In the genomic region with DNA sequence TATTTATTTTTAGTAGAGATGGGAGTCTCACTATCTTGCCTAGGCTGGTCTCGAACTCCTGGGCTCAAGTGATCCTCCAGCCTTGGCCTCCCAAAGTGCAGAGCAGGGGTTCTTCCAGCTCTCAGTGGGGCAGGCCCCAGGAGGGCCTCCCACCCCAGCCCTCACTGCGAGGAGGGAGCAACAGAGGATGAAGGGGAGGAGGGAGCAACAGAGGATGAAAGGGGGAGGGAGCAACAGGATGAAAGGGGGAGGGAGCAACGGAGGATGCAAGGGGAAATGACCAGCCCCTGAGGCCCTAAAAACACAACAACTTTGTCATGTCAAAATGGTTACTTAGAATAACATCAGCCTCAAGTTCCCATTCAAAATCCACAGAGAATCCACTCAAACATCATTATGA, we compare ENCODE assay signal across 11 cellular contexts. TPM values are rescaled to one million over a fixed set of nuclear protein-coding genes. Genes with fewer than 3 reads are reported as not detected.
DNase-seq lines count a peak whose midpoint lies in the region; ATAC-seq and TF ChIP-seq lines count a peak whose summit lies in the region.
"Had no signal": no experiment of that assay in that cellular context is flagged by ENCODE, and none has a peak within 500 bp of the region (broad histone marks: within the 10 kb centered on the region; RNA-seq: fewer than 3 reads in every experiment).

No MANE protein-coding gene starts in this region.

- no peak for DNase-seq in CD8-positive, alpha-beta T cell
- DNase-seq in activated T-helper 1 cell treated with anti-CD3 and anti-CD28 coated beads, Interleukin-12 subunit alpha, Interleukin-12 subunit beta, Interleukin-2, Interleukin-4 antibody, amounts not matched to agents 30 ng/mL and 10 ng/mL and 1 ng/mL, durations not matched to agents 14 hours and 24 hours and 36 hours (ENCODE audit: low spot score), result no peak
- DNase-seq in naive thymus-derived CD4-positive, alpha-beta T cell, result no peak
- DNase-seq in sigmoid colon (no peak), UCSD-AML1 (lab: John Stamatoyannopoulos, UW; ENCODE audit: unreplicated experiment) (no peak), prostate gland (ENCODE audit: low spot score) (no peak)
- no peak for DNase-seq in stimulated activated naive CD4-positive, alpha-beta T cell treated with Interleukin-2 at 50 U/mL for 16 hours (lab: John Stamatoyannopoulos, UW)
- DNase-seq: left ventricle myocardium superior, NCI-H1930, SW 1271 had no signal

- peaks cover 63% of the 10 kb centered on the region for H3K4me1 ChIP-seq in CD8-positive, alpha-beta T cell (ENCODE audit: insufficient read depth, low read length)
- peaks cover 64 to 68% of the 10 kb centered on the region in 2 donors for H3K4me1 ChIP-seq in naive thymus-derived CD4-positive, alpha-beta T cell (ENCODE audit: control insufficient read depth in 2 of 2, insufficient read depth in 2 of 2, low read length in 2 of 2)
- no peaks in the 10 kb centered on the region for H3K4me1 ChIP-seq in sigmoid colon
- no peaks in the 10 kb centered on the region for H3K4me1 ChIP-seq in prostate gland (replicated peaks)

- peak overlapping the region; percentile 97 for H3K27ac Mint-ChIP-seq in CD8-positive, alpha-beta T cell
- H3K27ac Mint-ChIP-seq in activated T-helper 1 cell treated with anti-CD3 and anti-CD28 coated beads, Interleukin-12 subunit alpha, Interleukin-12 subunit beta, Interleukin-2, Interleukin-4 antibody, amounts not matched to agents 30 ng/mL and 10 ng/mL and 1 ng/mL, durations not matched to agents 14 hours and 24 hours and 36 hours, result peak overlapping the region; percentile 88
- H3K27ac Mint-ChIP-seq in naive thymus-derived CD4-positive, alpha-beta T cell, result peak overlapping the region; percentile 81 to 99 (median 97)

- TF ChIP-seq POLR2A in sigmoid colon (IDR thresholded peaks at IDR 0.05) (no peak), prostate gland (IDR thresholded peaks at IDR 0.05) (no peak)

- intact Hi-C loops in CD8-positive, alpha-beta T cell (cut with DNase I, micrococcal nuclease), result loop anchor here in 1 of 2 experiments (10.0 kb wide), 2 partner anchors 996 to 1716 kb away; partner anchors contain the start of genes NR4A3 and TGFBR1
- intact Hi-C loops in activated T-helper 1 cell treated with anti-CD3 and anti-CD28 coated beads, Interleukin-12 subunit alpha, Interleukin-12 subunit beta, Interleukin-2, Interleukin-4 antibody, amounts not matched to agents 30 ng/mL and 10 ng/mL and 1 ng/mL, durations not matched to agents 14 hours and 24 hours and 36 hours (cut with micrococcal nuclease), result loop anchor here (10.0 kb wide), 1 partner anchor 474 kb away; the partner anchor contains the start of genes NCBP1 and TSTD2
- intact Hi-C loops in naive thymus-derived CD4-positive, alpha-beta T cell (cut with micrococcal nuclease), result loop anchor here in 1 of 2 donors (2.0 kb wide), 1 partner anchor 146 kb away; the partner anchor contains the start of gene TBC1D2
- intact Hi-C loops in sigmoid colon (cut with DNase I), result no loop called here
- intact Hi-C loops in prostate gland (cut with DNase I), result no loop called here

- ATAC-seq in CD8-positive, alpha-beta T cell, result no peak
- ATAC-seq in HG02840 (IDR thresholded peaks at IDR 0.05; ENCODE audit: low FRiP score, unreplicated experiment), result peak; percentile 13
- ATAC-seq in naive thymus-derived CD4-positive, alpha-beta T cell, result no peak

- no peak overlapping the region for H3K4me3 ChIP-seq in CD8-positive, alpha-beta T cell (ENCODE audit: low read depth, low read length)
- no peak overlapping the region for H3K4me3 ChIP-seq in naive thymus-derived CD4-positive, alpha-beta T cell (ENCODE audit: low read length)
- no peak overlapping the region for H3K4me3 ChIP-seq in sigmoid colon
- H3K4me3 ChIP-seq in prostate gland, result no peak overlapping the region

- no peaks in the 10 kb centered on the region for H3K36me3 ChIP-seq in CD8-positive, alpha-beta T cell (ENCODE audit: insufficient read depth, low read length)
- peaks cover 0 to 18% (median 0%) of the 10 kb centered on the region in 3 experiments for H3K36me3 ChIP-seq in naive thymus-derived CD4-positive, alpha-beta T cell (ENCODE audit: control insufficient read depth in 2 of 3, insufficient read depth in 3 of 3, low read length in 3 of 3)
- H3K36me3 ChIP-seq in sigmoid colon (no peaks in the 10 kb centered on the region), prostate gland (no peaks in the 10 kb centered on the region)

- no peak for TF ChIP-seq EP300 in sigmoid colon (IDR thresholded peaks at IDR 0.05)

- H3K9me3 ChIP-seq in CD8-positive, alpha-beta T cell (ENCODE audit: low read length), result no peaks in the 10 kb centered on the region
- H3K9me3 ChIP-seq in naive thymus-derived CD4-positive, alpha-beta T cell (ENCODE audit: control insufficient read depth in 2 of 3, low read length in 3 of 3), result no peaks in the 10 kb centered on the region
- H3K9me3 ChIP-seq in sigmoid colon (peaks cover 0 to 4% (median 0%) of the 10 kb centered on the region in 4 donors), prostate gland (no peaks in the 10 kb centered on the region)

- peaks cover 61% of the 10 kb centered on the region for H3K36me3 Mint-ChIP-seq in CD8-positive, alpha-beta T cell
- peaks cover 40% of the 10 kb centered on the region for H3K36me3 Mint-ChIP-seq in activated T-helper 1 cell treated with anti-CD3 and anti-CD28 coated beads, Interleukin-12 subunit alpha, Interleukin-12 subunit beta, Interleukin-2, Interleukin-4 antibody, amounts not matched to agents 30 ng/mL and 10 ng/mL and 1 ng/mL, durations not matched to agents 14 hours and 24 hours and 36 hours (ENCODE audit: low read depth)
- H3K36me3 Mint-ChIP-seq in naive thymus-derived CD4-positive, alpha-beta T cell, result peaks cover 6 to 65% (median 47%) of the 10 kb centered on the region in 5 donors

- no peaks in the 10 kb centered on the region for H3K27me3 ChIP-seq in CD8-positive, alpha-beta T cell (ENCODE audit: insufficient read depth, low read length)
- no peaks in the 10 kb centered on the region for H3K27me3 ChIP-seq in naive thymus-derived CD4-positive, alpha-beta T cell (ENCODE audit: control insufficient read depth in 2 of 2, insufficient read depth in 2 of 2, low read length in 2 of 2)
- H3K27me3 ChIP-seq in sigmoid colon (no peaks in the 10 kb centered on the region), prostate gland (replicated peaks; ENCODE audit: insufficient read depth) (no peaks in the 10 kb centered on the region)

- peak overlapping the region; percentile 45 for H3K27ac ChIP-seq in CD8-positive, alpha-beta T cell (ENCODE audit: low read depth, low read length)
- H3K27ac ChIP-seq in naive thymus-derived CD4-positive, alpha-beta T cell (ENCODE audit: low read depth, low read length), result peak overlapping the region; percentile 77
- H3K27ac ChIP-seq in sigmoid colon (no peak overlapping the region), prostate gland (no peak overlapping the region)

- no peaks in the 10 kb centered on the region for H3K27me3 Mint-ChIP-seq in CD8-positive, alpha-beta T cell (ENCODE audit: low read depth)
- no peaks in the 10 kb centered on the region for H3K27me3 Mint-ChIP-seq in activated T-helper 1 cell treated with anti-CD3 and anti-CD28 coated beads, Interleukin-12 subunit alpha, Interleukin-12 subunit beta, Interleukin-2, Interleukin-4 antibody, amounts not matched to agents 30 ng/mL and 10 ng/mL and 1 ng/mL, durations not matched to agents 14 hours and 24 hours and 36 hours (ENCODE audit: insufficient read depth)
- H3K27me3 Mint-ChIP-seq in naive thymus-derived CD4-positive, alpha-beta T cell, result no peaks in the 10 kb centered on the region

- peaks cover 79% of the 10 kb centered on the region for H3K4me1 Mint-ChIP-seq in CD8-positive, alpha-beta T cell (ENCODE audit: low read depth)
- peaks cover 79% of the 10 kb centered on the region for H3K4me1 Mint-ChIP-seq in activated T-helper 1 cell treated with anti-CD3 and anti-CD28 coated beads, Interleukin-12 subunit alpha, Interleukin-12 subunit beta, Interleukin-2, Interleukin-4 antibody, amounts not matched to agents 30 ng/mL and 10 ng/mL and 1 ng/mL, durations not matched to agents 14 hours and 24 hours and 36 hours (ENCODE audit: low read depth)
- peaks cover 46 to 90% (median 80%) of the 10 kb centered on the region in 7 donors for H3K4me1 Mint-ChIP-seq in naive thymus-derived CD4-positive, alpha-beta T cell

- H3K4me3 Mint-ChIP-seq in CD8-positive, alpha-beta T cell, result peak overlapping the region; percentile 35
- H3K4me3 Mint-ChIP-seq in activated T-helper 1 cell treated with anti-CD3 and anti-CD28 coated beads, Interleukin-12 subunit alpha, Interleukin-12 subunit beta, Interleukin-2, Interleukin-4 antibody, amounts not matched to agents 30 ng/mL and 10 ng/mL and 1 ng/mL, durations not matched to agents 14 hours and 24 hours and 36 hours, result peak overlapping the region; percentile 58
- peak overlapping the region in 9 of 10 donors; percentile 16 to 81 (median 72) for H3K4me3 Mint-ChIP-seq in naive thymus-derived CD4-positive, alpha-beta T cell

- CTCF ChIA-PET in CD8-positive, alpha-beta T cell (lab: Charles Lee), result interaction anchor here (0.9 to 2.8 kb wide), 5 partner anchors 10 to 186 kb away, joined by 3 to 12 read pairs (median 5); partner anchors contain the start of genes TRIM14 and TRMO
- CTCF ChIA-PET in naive thymus-derived CD4-positive, alpha-beta T cell (lab: Charles Lee), result interaction anchor here (0.5 to 1.9 kb wide), 4 partner anchors 9 to 185 kb away, joined by 3 to 6 read pairs (median 4); partner anchors contain the start of gene TRIM14

- POLR2A ChIA-PET in CD8-positive, alpha-beta T cell (lab: Charles Lee), result interaction anchor here (0.9 to 3.8 kb wide), 7 partner anchors 9 to 187 kb away, joined by 3 to 37 read pairs (median 7); partner anchors contain the start of genes TBC1D2, TRIM14 and TRMO
- POLR2A ChIA-PET in naive thymus-derived CD4-positive, alpha-beta T cell (lab: Charles Lee), result interaction anchor here (0.6 to 9.9 kb wide), 10 partner anchors 9 to 1029 kb away, joined by 3 to 73 read pairs (median 6); partner anchors contain the start of genes CORO2A, TBC1D2, TRIM14 and TRMO

- TF ChIP-seq CTCF in CD8-positive, alpha-beta T cell (IDR thresholded peaks at IDR 0.05), result no peak
- TF ChIP-seq CTCF in sigmoid colon (IDR thresholded peaks at IDR 0.05) (no peak), prostate gland (IDR thresholded peaks at IDR 0.05) (no peak)

- H3K9me3 Mint-ChIP-seq in CD8-positive, alpha-beta T cell, result no peaks in the 10 kb centered on the region
- H3K9me3 Mint-ChIP-seq in activated T-helper 1 cell treated with anti-CD3 and anti-CD28 coated beads, Interleukin-12 subunit alpha, Interleukin-12 subunit beta, Interleukin-2, Interleukin-4 antibody, amounts not matched to agents 30 ng/mL and 10 ng/mL and 1 ng/mL, durations not matched to agents 14 hours and 24 hours and 36 hours, result no peaks in the 10 kb centered on the region
- peaks cover 0 to 4% (median 0%) of the 10 kb centered on the region in 11 donors for H3K9me3 Mint-ChIP-seq in naive thymus-derived CD4-positive, alpha-beta T cell

- 54 to 80% methylated on average over 3 of the region's 3 CpGs for WGBS in sigmoid colon, 2 donors
- WGBS in prostate gland, result 74% methylated on average over 3 of the region's 3 CpGs

RNA-seq across cellular contexts. Expression of gene TRIM14, which starts 10.0 kb away (rescaled TPM):
- total RNA-seq in CD8-positive, alpha-beta T cell, result 10 to 100 TPM; 22.6 to 23.5 TPM
- 41.7 and 42.0 TPM in 2 replicates for total RNA-seq in activated T-helper 1 cell treated with anti-CD3 and anti-CD28 coated beads, Interleukin-12 subunit alpha, Interleukin-12 subunit beta, Interleukin-2, Interleukin-4 antibody, amounts not matched to agents 30 ng/mL and 10 ng/mL and 1 ng/mL, durations not matched to agents 14 hours and 24 hours and 36 hours
- 100 to 1,000 TPM in 1 of 5 experiments, 10 to 100 TPM in 4; 54.1 to 114 (median 79.7) TPM for total RNA-seq in naive thymus-derived CD4-positive, alpha-beta T cell
- polyA plus RNA-seq in naive thymus-derived CD4-positive, alpha-beta T cell, result 100 to 1,000 TPM in 1 of 2 donors, 10 to 100 TPM in 1; 57.8 to 107 TPM
- 10 to 100 TPM in 2 of 4 donors, 1 to 10 TPM in 2; 7.2 to 13.2 (median 9.0) TPM for total RNA-seq in sigmoid colon
- 10 to 100 TPM; 14.4 to 40.1 (median 17.8) TPM for polyA plus RNA-seq in sigmoid colon
- total RNA-seq in prostate gland, result 10 to 100 TPM; 23.4 to 24.3 TPM

RNA-seq across cellular contexts. Expression of gene NANS, which starts 52.5 kb away (rescaled TPM):
- 10 to 100 TPM; 84.6 to 92.5 TPM for total RNA-seq in CD8-positive, alpha-beta T cell
- total RNA-seq in activated T-helper 1 cell treated with anti-CD3 and anti-CD28 coated beads, Interleukin-12 subunit alpha, Interleukin-12 subunit beta, Interleukin-2, Interleukin-4 antibody, amounts not matched to agents 30 ng/mL and 10 ng/mL and 1 ng/mL, durations not matched to agents 14 hours and 24 hours and 36 hours, result 54.4 and 55.5 TPM in 2 replicates
- 10 to 100 TPM; 16.3 to 58.9 (median 51.8) TPM for total RNA-seq in naive thymus-derived CD4-positive, alpha-beta T cell
- 10 to 100 TPM; 33.0 to 33.2 TPM for polyA plus RNA-seq in naive thymus-derived CD4-positive, alpha-beta T cell
- total RNA-seq in sigmoid colon, result 10 to 100 TPM; 24.6 to 38.1 (median 28.4) TPM
- 100 to 1,000 TPM; 316 to 470 (median 434) TPM for polyA plus RNA-seq in sigmoid colon
- total RNA-seq in prostate gland, result 100 to 1,000 TPM; 160 to 318 TPM

Comparison
In these comparisons a context has a peak if more than half of its experiments do, and no peak if none do; other contexts are left out.
1. H3K27ac ChIP-seq: peak in CD8-positive, alpha-beta T cell (single experiment) and naive thymus-derived CD4-positive, alpha-beta T cell (single experiment); none in sigmoid colon (0 of 4) and prostate gland (0 of 2).
2. Peak in every context shown above with its lines, with median percentiles within 50 percentile points of each other: H3K27ac Mint-ChIP-seq and H3K4me3 Mint-ChIP-seq.